Comparison of ENCODE assay signal across 15 cellular contexts in the genomic region with DNA sequence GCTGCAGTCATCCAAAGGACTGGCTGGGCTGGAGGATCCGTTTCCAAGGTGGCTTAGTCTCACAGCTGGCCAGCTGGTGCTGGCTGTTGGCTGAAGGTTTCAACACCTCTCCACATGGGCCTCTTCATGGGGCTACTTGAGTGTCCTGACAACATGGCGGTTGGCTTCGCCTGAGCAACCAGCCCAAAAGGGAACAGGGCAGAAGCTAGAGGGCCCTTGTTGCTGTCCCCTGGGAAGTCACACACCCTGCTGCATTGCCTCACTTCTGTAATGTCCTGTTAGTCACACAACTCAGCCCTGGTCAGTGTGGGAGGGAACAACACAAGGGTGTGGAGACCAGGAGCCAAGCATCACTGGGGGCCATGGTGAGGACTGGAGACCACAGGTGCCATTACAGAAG. TPM values are rescaled to one million over a fixed set of nuclear protein-coding genes. Genes with fewer than 3 reads are reported as not detected.
DNase-seq lines count a peak whose midpoint lies in the region; ATAC-seq and TF ChIP-seq lines count a peak whose summit lies in the region.
"Had no signal": no experiment of that assay in that cellular context is flagged by ENCODE, and none has a peak within 500 bp of the region (broad histone marks: within the 10 kb centered on the region; RNA-seq: fewer than 3 reads in every experiment).

No MANE protein-coding gene starts in this region.

- no peaks in the 10 kb centered on the region for H3K36me3 Mint-ChIP-seq in endodermal cell (ENCODE audit: low read depth)

- no peak overlapping the region for H3K4me3 Mint-ChIP-seq in endodermal cell
- H3K4me3 Mint-ChIP-seq: CD4-positive, alpha-beta T cell had no signal

- no peaks in the 10 kb centered on the region for H4K20me1 ChIP-seq in osteoblast (ENCODE audit: insufficient read depth, low read length)

- WGBS in endodermal cell (ENCODE audit: insufficient coverage in 1 of 2, insufficient read length in 1 of 2), 2 experiments: 93% methylated on average over 3 of the region's 3 CpGs

- no peak overlapping the region for H3K9ac ChIP-seq in endodermal cell (ENCODE audit: extremely low read depth, low read length, poor library complexity, severe bottlenecking)
- H3K9ac ChIP-seq: GM23248 had no signal

- no peaks in the 10 kb centered on the region for H3K27me3 ChIP-seq in endodermal cell (ENCODE audit: control insufficient read depth, insufficient read depth, low read length, poor library complexity, severe bottlenecking)
- H3K27me3 ChIP-seq in osteoblast (ENCODE audit: insufficient read depth, low read length): no peaks in the 10 kb centered on the region
- no peaks in the 10 kb centered on the region for H3K27me3 ChIP-seq in MG63
- H3K27me3 ChIP-seq: BE2C had no signal

- intact Hi-C loops in sciatic nerve (cut with DNase I): loop anchor here (10.0 kb wide), 1 partner anchor 505 kb away; no protein-coding TSS in a partner anchor

- H3K4me1 ChIP-seq in endodermal cell (ENCODE audit: control insufficient read depth, insufficient read depth, low read length): no peaks in the 10 kb centered on the region
- H3K4me1 ChIP-seq in osteoblast (ENCODE audit: insufficient read depth, low read length): no peaks in the 10 kb centered on the region
- H3K4me1 ChIP-seq: BE2C, Caco-2, HAP-1 had no signal

- H3K27ac ChIP-seq in endodermal cell (ENCODE audit: low read depth, low read length) (no peak overlapping the region), osteoblast (ENCODE audit: low read depth, low read length) (no peak overlapping the region)
- H3K27ac ChIP-seq: C4-2B, GM23248 had no signal

- H2AFZ ChIP-seq in osteoblast (ENCODE audit: low read length): no peak overlapping the region
- H2AFZ ChIP-seq: GM23248 had no signal

- H3K27me3 Mint-ChIP-seq in endodermal cell (ENCODE audit: insufficient read depth): peaks cover 4% of the 10 kb centered on the region
- H3K27me3 Mint-ChIP-seq: CD4-positive, alpha-beta T cell had no signal

- no peak for ATAC-seq in sciatic nerve
- ATAC-seq: HepG2 had no signal

- no peak overlapping the region for H3K4me2 ChIP-seq in osteoblast (ENCODE audit: insufficient read depth, low read length)

- no peak overlapping the region for H3K4me3 ChIP-seq in NB4 (ENCODE audit: low read depth, low read length)
- no peak overlapping the region for H3K4me3 ChIP-seq in endodermal cell (ENCODE audit: low read length)
- H3K4me3 ChIP-seq in osteoblast (ENCODE audit: insufficient read depth, low read length): no peak overlapping the region
- no peak overlapping the region for H3K4me3 ChIP-seq in MG63
- H3K4me3 ChIP-seq: GM23248, HAP-1 had no signal

- TF ChIP-seq CTCF in NB4 (IDR thresholded peaks at IDR 0.05; ENCODE audit: low read depth, low read length) (no peak), endodermal cell (conservative IDR thresholded peaks at IDR 0.05) (no peak), osteoblast (IDR thresholded peaks at IDR 0.05; ENCODE audit: extremely low read depth, low read depth, low read length) (no peak)

- no peaks in the 10 kb centered on the region for H3K79me2 ChIP-seq in osteoblast (ENCODE audit: insufficient read depth, low read length)

- H3K9me3 ChIP-seq in endodermal cell (ENCODE audit: control insufficient read depth, low read length) (no peaks in the 10 kb centered on the region), osteoblast (ENCODE audit: low read depth, low read length) (no peaks in the 10 kb centered on the region), MG63 (no peaks in the 10 kb centered on the region)
- H3K9me3 ChIP-seq: BE2C, Caco-2, HAP-1 had no signal

- H3K9me3 Mint-ChIP-seq in endodermal cell: no peaks in the 10 kb centered on the region
- H3K9me3 Mint-ChIP-seq: CD4-positive, alpha-beta T cell had no signal

- no peaks in the 10 kb centered on the region for H3K36me3 ChIP-seq in endodermal cell (ENCODE audit: control insufficient read depth, insufficient read depth, low read length)
- no peaks in the 10 kb centered on the region for H3K36me3 ChIP-seq in osteoblast (ENCODE audit: insufficient read depth, low read length)
- H3K36me3 ChIP-seq in MG63: no peaks in the 10 kb centered on the region
- H3K36me3 ChIP-seq: BE2C, HAP-1 had no signal

- TF ChIP-seq POLR2A in NB4 (IDR thresholded peaks at IDR 0.05; ENCODE audit: extremely low read depth, insufficient read length): no peak

- peak overlapping the region; percentile 26 for H3K27ac Mint-ChIP-seq in endodermal cell
- H3K27ac Mint-ChIP-seq: CD4-positive, alpha-beta T cell had no signal

- peak; percentile 32 for DNase-seq in NB4 (ENCODE audit: low read depth)
- peak; percentile 25 for DNase-seq in endodermal cell
- DNase-seq in sciatic nerve (ENCODE audit: low spot score): peak; percentile 31
- no peak for DNase-seq in osteoblast (ENCODE audit: insufficient read length, low spot score, missing footprints)
- DNase-seq in dermis blood vessel endothelial cell: no peak
- no peak for DNase-seq in MG63
- DNase-seq: BE2C; Caco-2; CD4-positive, alpha-beta T cell; GM23248 had no signal

- H3K4me1 Mint-ChIP-seq in endodermal cell: no peaks in the 10 kb centered on the region

RNA-seq across cellular contexts. Expression of a gene that starts 36.6 kb away (rescaled TPM):
- total RNA-seq in endodermal cell (not detected), sciatic nerve (not detected), osteoblast (not detected in 2 replicates), dermis blood vessel endothelial cell (not detected in 2 replicates)
- not detected for polyA plus RNA-seq in endodermal cell (2013, experiment 1 of 2)
- polyA plus RNA-seq in endodermal cell (2013, experiment 2 of 2): not detected
- total RNA-seq in MG63 (2014; rRNA removed; shearing (Covaris generic); ENCODE audit: low replicate concordance): not detected in 2 replicates
- total RNA-seq: A172; Caco-2; CD4-positive, alpha-beta T cell; GM23248; H4; HepG2 had no signal
- polyA plus RNA-seq: GM23248, HepG2 had no signal

Comparison
In these comparisons a context has a peak if more than half of its experiments do, and no peak if none do; other contexts are left out.
1. DNase-seq: peak in NB4 (single experiment), endodermal cell (single experiment) and sciatic nerve (single experiment); none in osteoblast (single experiment), dermis blood vessel endothelial cell (single experiment) and MG63 (single experiment).